In genomic region chr12:116397148-116397547, GRCh38 we compare ENCODE assay signal across 1 cellular context.
TF ChIP-seq lines count a peak whose summit lies in the region.

No MANE protein-coding gene starts in this region.

TF ChIP-seq in SK-N-SH treated with all-trans-retinoic acid at 6 μM for 48 hours, 23 proteins besides CTCF, POLR2A, EP300 and RAD21 (continued from another document):
- no peak for TF ChIP-seq ZNF70 (CRISPR knock-in tag; IDR thresholded peaks at IDR 0.05)
- no peak for TF ChIP-seq CSRNP3 (CRISPR knock-in tag; IDR thresholded peaks at IDR 0.05)
- no peak for TF ChIP-seq ZFP30 (CRISPR knock-in tag; IDR thresholded peaks at IDR 0.05)
- no peak for TF ChIP-seq ZNF565 (CRISPR knock-in tag; conservative IDR thresholded peaks at IDR 0.05; ENCODE audit: low read depth)
- no peak for TF ChIP-seq TCF4 (CRISPR knock-in tag; IDR thresholded peaks at IDR 0.05; ENCODE audit: borderline replicate concordance)
- TF ChIP-seq GLIS3 (CRISPR knock-in tag; IDR thresholded peaks at IDR 0.05): no peak
